8 cellular contexts compared by ENCODE assay signal in genomic region chr17:39754161-39754957, GRCh38. TPM values are rescaled to one million over a fixed set of nuclear protein-coding genes. Genes with fewer than 3 reads are reported as not detected.
DNase-seq lines count a peak whose midpoint lies in the region; ATAC-seq and TF ChIP-seq lines count a peak whose summit lies in the region.

No MANE protein-coding gene starts in this region.

- peak overlapping the region; percentile 81 for H3K4me3 ChIP-seq in GM12865 (ENCODE audit: low read depth, low read length)
- peak overlapping the region; percentile 53 for H3K4me3 ChIP-seq in NB4 (ENCODE audit: low read depth, low read length)
- peak overlapping the region; percentile 32 for H3K4me3 ChIP-seq in cardiac muscle cell
- H3K4me3 ChIP-seq in transverse colon, result peak overlapping the region; percentile 60 to 91 (median 71)

- H3K27ac ChIP-seq in cardiac muscle cell, result peak overlapping the region; percentile 45
- peak overlapping the region; percentile 91 to 98 (median 96) for H3K27ac ChIP-seq in transverse colon

- POLR2A ChIA-PET in activated naive CD8-positive, alpha-beta T cell treated with anti-CD3 and anti-CD28 coated beads, Interleukin-2, amount 10 ng/mL, durations not matched to agents 7 days and 5 days (lab: Charles Lee), result interaction anchor here (0.6 to 2.5 kb wide), 15 partner anchors 15 to 226 kb away, joined by 3 to 17 read pairs (median 5); partner anchors contain the start of genes IKZF3, LRRC3C, MIEN1 and ORMDL3

- H3K4me1 Mint-ChIP-seq in activated naive CD8-positive, alpha-beta T cell treated with anti-CD3 and anti-CD28 coated beads, Interleukin-2, amount 10 ng/mL, durations not matched to agents 7 days and 5 days, result peaks cover 47% of the 10 kb centered on the region

- intact Hi-C loops in transverse colon (cut with DNase I; ENCODE audit: low total_unique reads), result loop anchor here (10.0 kb wide), 1 partner anchor 120 kb away; the partner anchor contains the start of gene STARD3

- in situ Hi-C loops in transverse colon (cut with MboI; ENCODE audit: low pct_ligation_motif_present in 1 of 4, low pct_unique_long_range_greater_than_20kb in 1 of 4, low sequenced_read_pairs in 3 of 4), result loop anchor here in 2 of 4 donors (10.0 kb wide), 2 partner anchors 130 to 140 kb away; partner anchors contain the start of gene PPP1R1B (in 1 of the 2)

- H3K27me3 ChIP-seq in cardiac muscle cell (no peaks in the 10 kb centered on the region), transverse colon (peaks cover 4% of the 10 kb centered on the region)

- peak overlapping the region; percentile 88 for H3K4me3 Mint-ChIP-seq in activated naive CD8-positive, alpha-beta T cell treated with anti-CD3 and anti-CD28 coated beads, Interleukin-2, amount 10 ng/mL, durations not matched to agents 7 days and 5 days

- H3K27me3 Mint-ChIP-seq in activated naive CD8-positive, alpha-beta T cell treated with anti-CD3 and anti-CD28 coated beads, Interleukin-2, amount 10 ng/mL, durations not matched to agents 7 days and 5 days, result no peaks in the 10 kb centered on the region

- no peaks in the 10 kb centered on the region for H3K9me3 Mint-ChIP-seq in activated naive CD8-positive, alpha-beta T cell treated with anti-CD3 and anti-CD28 coated beads, Interleukin-2, amount 10 ng/mL, durations not matched to agents 7 days and 5 days

- peak overlapping the region; percentile 93 for H3K27ac Mint-ChIP-seq in activated naive CD8-positive, alpha-beta T cell treated with anti-CD3 and anti-CD28 coated beads, Interleukin-2, amount 10 ng/mL, durations not matched to agents 7 days and 5 days

- H3K36me3 ChIP-seq in cardiac muscle cell, result no peaks in the 10 kb centered on the region
- H3K36me3 ChIP-seq in transverse colon, result no peaks in the 10 kb centered on the region

- TF ChIP-seq CTCF in GM12865 (IDR thresholded peaks at IDR 0.05; ENCODE audit: insufficient read depth, low read depth, low read length, missing control alignments), result peak; percentile 88
- TF ChIP-seq CTCF in NB4 (IDR thresholded peaks at IDR 0.05; ENCODE audit: low read depth, low read length), result peak; percentile 45
- TF ChIP-seq CTCF in cardiac muscle cell (IDR thresholded peaks at IDR 0.05; ENCODE audit: low read depth, low read length), result peak; percentile 69
- TF ChIP-seq CTCF in transverse colon (IDR thresholded peaks at IDR 0.05), result peak; percentile 94 to 99 (median 99)

- 1% methylated on average over 75 of the region's 91 CpGs; no CpG with 5 or more reads in 1 of the 2 donors for WGBS in transverse colon (ENCODE audit: low coverage in 1 of 2), 2 donors

- peak; percentile 55 for TF ChIP-seq POLR2A in NB4 (IDR thresholded peaks at IDR 0.05; ENCODE audit: extremely low read depth, insufficient read length)
- TF ChIP-seq POLR2A in transverse colon (IDR thresholded peaks at IDR 0.05), result peak; percentile 86

- TF ChIP-seq EP300 in transverse colon (IDR thresholded peaks at IDR 0.05; ENCODE audit: low read depth), result no peak

- no peaks in the 10 kb centered on the region for H3K9me3 ChIP-seq in cardiac muscle cell (ENCODE audit: low read depth)
- no peaks in the 10 kb centered on the region for H3K9me3 ChIP-seq in transverse colon

- H3K4me1 ChIP-seq in cardiac muscle cell (ENCODE audit: low read depth) (peaks cover 18% of the 10 kb centered on the region), transverse colon (peaks cover 6 to 24% (median 14%) of the 10 kb centered on the region in 4 donors)

- DNase-seq in GM12865 (ENCODE audit: low read depth) (peak; percentile 99), NB4 (ENCODE audit: low read depth) (peak; percentile 98), SKM-1 treated with dmso at 0.1 percent for 144 hours (lab: John Stamatoyannopoulos, UW; ENCODE audit: unreplicated experiment) (peak; percentile 93), cardiac muscle cell (ENCODE audit: low read depth in 1 of 2, low spot score in 1 of 2) (peak; percentile 88 to 93), pons (ENCODE audit: low spot score) (peak; percentile 76), transverse colon (peak; percentile 97)
- peak; percentile 99 for DNase-seq in activated naive CD8-positive, alpha-beta T cell treated with anti-CD3 and anti-CD28 coated beads, Interleukin-2, amount 10 ng/mL, durations not matched to agents 7 days and 5 days

- H3K36me3 Mint-ChIP-seq in activated naive CD8-positive, alpha-beta T cell treated with anti-CD3 and anti-CD28 coated beads, Interleukin-2, amount 10 ng/mL, durations not matched to agents 7 days and 5 days, result peaks cover 10% of the 10 kb centered on the region

- peak; percentile 57 for ATAC-seq in HG02588 (IDR thresholded peaks at IDR 0.05; ENCODE audit: unreplicated experiment)
- peak; percentile 90 for ATAC-seq in activated naive CD8-positive, alpha-beta T cell treated with anti-CD3 and anti-CD28 coated beads, Interleukin-2, amount 10 ng/mL, durations not matched to agents 7 days and 5 days (ENCODE audit: low read depth)

RNA-seq across cellular contexts. Expression of gene GRB7, which starts 16.6 kb away (rescaled TPM):
- total RNA-seq in activated naive CD8-positive, alpha-beta T cell treated with anti-CD3 and anti-CD28 coated beads, Interleukin-2, amount 10 ng/mL, durations not matched to agents 7 days and 5 days, result under 1 TPM; 0.37 to 0.61 TPM
- total RNA-seq in cardiac muscle cell, result 1.9 and 6.6 TPM in 2 replicates
- polyA plus RNA-seq in cardiac muscle cell, result 1.8 and 5.6 TPM in 2 replicates
- 10 to 100 TPM; 25.9 to 44.5 (median 32.3) TPM for total RNA-seq in transverse colon

RNA-seq across cellular contexts. Expression of gene MIEN1, which starts 24.0 kb away (rescaled TPM):
- 10 to 100 TPM; 38.1 to 38.6 TPM for total RNA-seq in activated naive CD8-positive, alpha-beta T cell treated with anti-CD3 and anti-CD28 coated beads, Interleukin-2, amount 10 ng/mL, durations not matched to agents 7 days and 5 days
- total RNA-seq in cardiac muscle cell, result 31.6 and 64.3 TPM in 2 replicates
- polyA plus RNA-seq in cardiac muscle cell, result 87.8 and 104 TPM in 2 replicates
- total RNA-seq in transverse colon, result 100 to 1,000 TPM in 3 of 4 donors, 10 to 100 TPM in 1; 99.3 to 215 (median 109) TPM

RNA-seq across cellular contexts. Expression of gene ERBB2, which starts 54.5 kb away (rescaled TPM):
- 1 to 10 TPM; 6.4 to 6.6 TPM for total RNA-seq in activated naive CD8-positive, alpha-beta T cell treated with anti-CD3 and anti-CD28 coated beads, Interleukin-2, amount 10 ng/mL, durations not matched to agents 7 days and 5 days
- total RNA-seq in cardiac muscle cell, result 293 and 310 TPM in 2 replicates
- polyA plus RNA-seq in cardiac muscle cell, result 194 and 235 TPM in 2 replicates
- total RNA-seq in transverse colon, result 100 to 1,000 TPM; 175 to 439 (median 234) TPM

Comparison
In these comparisons a context has a peak if more than half of its experiments do, and no peak if none do; other contexts are left out.
1. Peak in every context shown above with its lines: DNase-seq, ATAC-seq, H3K4me3 ChIP-seq and H3K27ac ChIP-seq.
2. CTCF ChIP-seq: peak in every context shown above with its lines; median percentile 99 in transverse colon; 88 in GM12865; 69 in cardiac muscle cell; 45 in NB4.
3. RNA of gene ERBB2, which starts 54.5 kb away (total RNA-seq): 293 to 310 TPM in cardiac muscle cell and 175 to 439 TPM in transverse colon; 6.4 to 6.6 TPM in activated naive CD8-positive, alpha-beta T cell treated with anti-CD3 and anti-CD28 coated beads, Interleukin-2, amount 10 ng/mL, durations not matched to agents 7 days and 5 days; every median in the first group is over 10 times any median in the second.